24 cellular contexts compared by ENCODE assay signal in the genomic region with DNA sequence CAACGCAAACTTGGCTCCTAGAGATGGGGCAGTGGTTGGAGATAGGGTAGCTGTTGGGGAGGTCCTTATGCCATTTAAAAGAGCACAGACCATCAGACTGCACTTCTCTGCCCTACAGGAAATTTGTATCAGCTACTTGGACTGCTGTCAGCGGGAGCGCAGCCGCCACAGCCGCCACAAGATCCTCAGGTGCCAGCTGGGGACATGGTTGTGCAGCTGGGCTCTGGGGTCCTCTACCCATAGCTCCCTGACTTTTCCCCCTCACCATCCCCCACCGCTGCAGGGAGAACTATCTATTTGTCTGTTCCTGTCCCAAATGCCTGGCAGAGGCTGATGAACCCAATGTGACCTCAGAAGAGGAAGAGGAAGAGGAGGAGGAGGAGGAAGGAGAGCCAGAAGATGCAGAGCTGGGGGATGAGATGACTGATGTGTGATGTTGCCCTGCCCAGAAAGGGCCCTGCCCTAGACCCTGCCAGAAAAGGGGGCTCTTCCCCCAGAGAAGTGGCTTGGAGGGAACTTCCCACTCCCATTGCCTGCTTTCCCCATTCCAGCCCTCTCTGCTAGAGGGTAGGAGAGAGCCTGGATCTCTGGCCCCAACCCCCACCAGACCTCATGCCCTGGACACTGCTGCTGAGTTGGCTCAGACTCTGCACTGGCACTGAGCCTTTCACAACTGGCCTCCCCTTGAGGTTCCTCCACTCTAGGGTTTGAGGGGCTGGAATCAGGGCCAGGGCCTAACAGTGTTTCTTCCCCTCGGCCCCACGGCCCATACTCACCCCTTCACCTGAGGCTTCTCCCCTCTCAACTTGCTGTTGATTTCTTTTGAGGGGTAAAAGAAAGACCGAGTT. TPM values are rescaled to one million over a fixed set of nuclear protein-coding genes. Genes with fewer than 3 reads are reported as not detected.
DNase-seq lines count a peak whose midpoint lies in the region; ATAC-seq, FAIRE-seq and TF ChIP-seq lines count a peak whose summit lies in the region.
"Had no signal": no experiment of that assay in that cellular context is flagged by ENCODE, and none has a peak within 500 bp of the region (broad histone marks: within the 10 kb centered on the region; RNA-seq: fewer than 3 reads in every experiment).

No MANE protein-coding gene starts in this region.

- H3K4me1 Mint-ChIP-seq in activated naive CD8-positive, alpha-beta T cell treated with anti-CD3 and anti-CD28 coated beads, Interleukin-2, amount 10 ng/mL, durations not matched to agents 7 days and 5 days = peaks cover 16% of the 10 kb centered on the region
- H3K4me1 Mint-ChIP-seq in activated naive CD8-positive, alpha-beta T cell treated with anti-CD3 and anti-CD28 coated beads, Interleukin-2, amount 50 U/mL, for 24 hours = peaks cover 5% of the 10 kb centered on the region
- H3K4me1 Mint-ChIP-seq: CD8-positive, alpha-beta memory T cell; neural progenitor cell had no signal

- H3K36me3 ChIP-seq in bronchial epithelial cell (ENCODE audit: control insufficient read depth, insufficient read depth, low read length) = peaks cover 11% of the 10 kb centered on the region
- H3K36me3 ChIP-seq in spleen = peaks cover 0 to 95% (median 62%) of the 10 kb centered on the region in 6 donors
- H3K36me3 ChIP-seq in smooth muscle cell (ENCODE audit: low read depth) = no peaks in the 10 kb centered on the region
- H3K36me3 ChIP-seq: neural progenitor cell had no signal

- DNase-seq in activated naive CD8-positive, alpha-beta T cell treated with anti-CD3 and anti-CD28 coated beads, Interleukin-2, amount 10 ng/mL, durations not matched to agents 7 days and 5 days = no peak
- no peak for DNase-seq in activated naive CD8-positive, alpha-beta T cell treated with anti-CD3 and anti-CD28 coated beads, Interleukin-2, amount 50 U/mL, for 24 hours
- DNase-seq in Kasumi-1 (lab: John Stamatoyannopoulos, UW) (peak; percentile 22 to 44), bronchial epithelial cell (ENCODE audit: low read depth) (no peak), spleen (no peak), smooth muscle cell (lab: John Stamatoyannopoulos, UW; ENCODE audit: unreplicated experiment) (no peak), NCI-H1694 (lab: John Stamatoyannopoulos, UW) (no peak)
- DNase-seq: activated CD4-positive, CD25-positive, alpha-beta regulatory T cell; adrenal gland; CD8-positive, alpha-beta memory T cell; DMS79; KG1; NCI-H1105; NCI-H2107; NCI-H510A; T-cell had no signal

- 51 to 62% (median 54%) methylated on average over 9 of the region's 9 CpGs for WGBS in spleen, 5 donors
- 97% methylated on average over 9 of the region's 9 CpGs for WGBS in smooth muscle cell (ENCODE audit: low lambda C conversion rate)

- H3K9me3 ChIP-seq in spleen = no peaks in the 10 kb centered on the region
- no peaks in the 10 kb centered on the region for H3K9me3 ChIP-seq in smooth muscle cell (replicated peaks; ENCODE audit: low read depth)
- H3K9me3 ChIP-seq: adrenal gland had no signal

- H3F3A ChIP-seq in smooth muscle cell (ENCODE audit: low read depth) = no peaks in the 10 kb centered on the region

- intact Hi-C loops in spleen (cut with DNase I; ENCODE audit: low total_unique reads) = no loop called here

- TF ChIP-seq CTCF in bronchial epithelial cell (IDR thresholded peaks at IDR 0.05; ENCODE audit: insufficient read depth, low read length, severe bottlenecking) (no peak), spleen (IDR thresholded peaks at IDR 0.05 in 8 of 11, conservative IDR thresholded peaks at IDR 0.05 in 3 of 11) (no peak), smooth muscle cell (IDR thresholded peaks at IDR 0.05; ENCODE audit: borderline replicate concordance, insufficient read depth, poor library complexity, severe bottlenecking) (no peak)

- H4K20me1 ChIP-seq in smooth muscle cell (ENCODE audit: low read depth) = no peaks in the 10 kb centered on the region

- peak; percentile 62 for FAIRE-seq in bronchial epithelial cell (lab: Jason Lieb, UNC)

- ATAC-seq in activated naive CD8-positive, alpha-beta T cell treated with anti-CD3 and anti-CD28 coated beads, Interleukin-2, amount 10 ng/mL, durations not matched to agents 7 days and 5 days (ENCODE audit: low read depth) = no peak
- no peak for ATAC-seq in activated naive CD8-positive, alpha-beta T cell treated with anti-CD3 and anti-CD28 coated beads, Interleukin-2, amount 50 U/mL, for 24 hours
- no peak for ATAC-seq in GM21515 (IDR thresholded peaks at IDR 0.05; ENCODE audit: unreplicated experiment)
- ATAC-seq: esophagus mucosa, T-cell had no signal

- peak overlapping the region; percentile 20 for H3K4me3 Mint-ChIP-seq in activated naive CD8-positive, alpha-beta T cell treated with anti-CD3 and anti-CD28 coated beads, Interleukin-2, amount 10 ng/mL, durations not matched to agents 7 days and 5 days
- no peak overlapping the region for H3K4me3 Mint-ChIP-seq in activated naive CD8-positive, alpha-beta T cell treated with anti-CD3 and anti-CD28 coated beads, Interleukin-2, amount 50 U/mL, for 24 hours
- H3K4me3 Mint-ChIP-seq: CD8-positive, alpha-beta memory T cell; neural progenitor cell; T-cell had no signal

- H3K27ac Mint-ChIP-seq in activated naive CD8-positive, alpha-beta T cell treated with anti-CD3 and anti-CD28 coated beads, Interleukin-2, amount 10 ng/mL, durations not matched to agents 7 days and 5 days = peak overlapping the region; percentile 82
- no peak overlapping the region for H3K27ac Mint-ChIP-seq in activated naive CD8-positive, alpha-beta T cell treated with anti-CD3 and anti-CD28 coated beads, Interleukin-2, amount 50 U/mL, for 24 hours
- H3K27ac Mint-ChIP-seq: neural progenitor cell had no signal

- H3K9me3 Mint-ChIP-seq in activated naive CD8-positive, alpha-beta T cell treated with anti-CD3 and anti-CD28 coated beads, Interleukin-2, amount 10 ng/mL, durations not matched to agents 7 days and 5 days = no peaks in the 10 kb centered on the region
- no peaks in the 10 kb centered on the region for H3K9me3 Mint-ChIP-seq in activated naive CD8-positive, alpha-beta T cell treated with anti-CD3 and anti-CD28 coated beads, Interleukin-2, amount 50 U/mL, for 24 hours
- H3K9me3 Mint-ChIP-seq: CD8-positive, alpha-beta memory T cell; neural progenitor cell; T-cell had no signal

- TF ChIP-seq POLR2A in spleen (IDR thresholded peaks at IDR 0.05) = no peak

- no peak overlapping the region for H3K4me2 ChIP-seq in smooth muscle cell
- H3K4me2 ChIP-seq: neural progenitor cell had no signal

- H3K4me3 ChIP-seq in bronchial epithelial cell (ENCODE audit: low read depth, low read length) = no peak overlapping the region
- no peak overlapping the region for H3K4me3 ChIP-seq in spleen
- no peak overlapping the region for H3K4me3 ChIP-seq in smooth muscle cell
- H3K4me3 ChIP-seq: adrenal gland, cardiac muscle cell, neural progenitor cell had no signal

- H3K9ac ChIP-seq in smooth muscle cell (ENCODE audit: low read depth) = no peak overlapping the region
- H3K9ac ChIP-seq: neural progenitor cell had no signal

- no peaks in the 10 kb centered on the region for H3K27me3 Mint-ChIP-seq in activated naive CD8-positive, alpha-beta T cell treated with anti-CD3 and anti-CD28 coated beads, Interleukin-2, amount 10 ng/mL, durations not matched to agents 7 days and 5 days
- H3K27me3 Mint-ChIP-seq in activated naive CD8-positive, alpha-beta T cell treated with anti-CD3 and anti-CD28 coated beads, Interleukin-2, amount 50 U/mL, for 24 hours = no peaks in the 10 kb centered on the region
- H3K27me3 Mint-ChIP-seq: CD8-positive, alpha-beta memory T cell; T-cell had no signal

- no peaks in the 10 kb centered on the region for H3K27me3 ChIP-seq in bronchial epithelial cell (ENCODE audit: control insufficient read depth, insufficient read depth, low read length)
- no peaks in the 10 kb centered on the region for H3K27me3 ChIP-seq in spleen (replicated peaks in 1 of 7)
- no peaks in the 10 kb centered on the region for H3K27me3 ChIP-seq in smooth muscle cell (ENCODE audit: low read depth)
- H3K27me3 ChIP-seq: adrenal gland, cardiac muscle cell, neural progenitor cell had no signal

- no peaks in the 10 kb centered on the region for H3K79me2 ChIP-seq in smooth muscle cell (ENCODE audit: low read depth)

- POLR2A ChIA-PET in activated naive CD8-positive, alpha-beta T cell treated with anti-CD3 and anti-CD28 coated beads, Interleukin-2, amount 10 ng/mL, durations not matched to agents 7 days and 5 days (lab: Charles Lee) = interaction anchor here (2.8 kb wide), 1 partner anchor 9 kb away, joined by 14 read pairs; a partner anchor contains a TSS

- H3K36me3 Mint-ChIP-seq in activated naive CD8-positive, alpha-beta T cell treated with anti-CD3 and anti-CD28 coated beads, Interleukin-2, amount 10 ng/mL, durations not matched to agents 7 days and 5 days = peaks cover 3% of the 10 kb centered on the region
- H3K36me3 Mint-ChIP-seq in activated naive CD8-positive, alpha-beta T cell treated with anti-CD3 and anti-CD28 coated beads, Interleukin-2, amount 50 U/mL, for 24 hours (ENCODE audit: low read depth) = peaks cover 6% of the 10 kb centered on the region

- H2AFZ ChIP-seq in smooth muscle cell (ENCODE audit: low read depth) = no peak overlapping the region
- H2AFZ ChIP-seq: neural progenitor cell had no signal

- H3K27ac ChIP-seq in spleen (peak overlapping the region in 5 of 8 donors; percentile 11 to 70 (median 52)), smooth muscle cell (ENCODE audit: low read depth) (no peak overlapping the region)
- H3K27ac ChIP-seq: adrenal gland, cardiac muscle cell, neural progenitor cell had no signal

- peaks cover 0 to 17% (median 6%) of the 10 kb centered on the region in 6 donors for H3K4me1 ChIP-seq in spleen
- H3K4me1 ChIP-seq in smooth muscle cell (ENCODE audit: low read depth) = no peaks in the 10 kb centered on the region
- H3K4me1 ChIP-seq: adrenal gland, neural progenitor cell had no signal

RNA-seq across cellular contexts. Expression of a gene that starts 7.3 kb away (rescaled TPM):
- total RNA-seq in activated naive CD8-positive, alpha-beta T cell treated with anti-CD3 and anti-CD28 coated beads, Interleukin-2, amount 10 ng/mL, durations not matched to agents 7 days and 5 days = 10 to 100 TPM; 11.6 to 12.5 TPM
- 5.8 and 11.5 TPM in 2 replicates for total RNA-seq in bronchial epithelial cell
- total RNA-seq in spleen = 10 to 100 TPM; 12.8 to 27.1 (median 22.8) TPM
- 10 to 100 TPM; 10.4 to 29.5 (median 21.0) TPM for polyA plus RNA-seq in spleen
- total RNA-seq in smooth muscle cell = 24.0 and 28.3 TPM in 2 replicates
- 47.6 and 51.4 TPM in 2 replicates for polyA plus RNA-seq in smooth muscle cell

RNA-seq across cellular contexts. Expression of a gene that starts 8.4 kb away (rescaled TPM):
- 100 to 1,000 TPM; 243 to 271 TPM for total RNA-seq in activated naive CD8-positive, alpha-beta T cell treated with anti-CD3 and anti-CD28 coated beads, Interleukin-2, amount 10 ng/mL, durations not matched to agents 7 days and 5 days
- 260 and 362 TPM in 2 replicates for total RNA-seq in bronchial epithelial cell
- total RNA-seq in spleen = 100 to 1,000 TPM; 122 to 184 (median 148) TPM
- 100 to 1,000 TPM; 112 to 165 (median 152) TPM for polyA plus RNA-seq in spleen
- total RNA-seq in smooth muscle cell = 164 and 197 TPM in 2 replicates
- polyA plus RNA-seq in smooth muscle cell = 212 and 225 TPM in 2 replicates

RNA-seq across cellular contexts. Expression of a gene that starts 11.7 kb away (rescaled TPM):
- 10 to 100 TPM; 18.2 to 26.9 TPM for total RNA-seq in activated naive CD8-positive, alpha-beta T cell treated with anti-CD3 and anti-CD28 coated beads, Interleukin-2, amount 10 ng/mL, durations not matched to agents 7 days and 5 days
- total RNA-seq in bronchial epithelial cell (11.1 and 18.4 TPM in 2 replicates), spleen (10 to 100 TPM; 12.3 to 27.1 (median 17.8) TPM), smooth muscle cell (10.8 and 17.3 TPM in 2 replicates)
- polyA plus RNA-seq in spleen (10 to 100 TPM; 14.6 to 22.7 (median 17.8) TPM), smooth muscle cell (13.9 and 16.5 TPM in 2 replicates)

RNA-seq across cellular contexts. Expression of a gene that starts 23.4 kb away (rescaled TPM):
- total RNA-seq in activated naive CD8-positive, alpha-beta T cell treated with anti-CD3 and anti-CD28 coated beads, Interleukin-2, amount 10 ng/mL, durations not matched to agents 7 days and 5 days = not detected
- total RNA-seq in bronchial epithelial cell (not detected in 2 replicates), spleen (not detected), smooth muscle cell (not detected in 2 replicates)
- polyA plus RNA-seq in spleen (not detected), smooth muscle cell (0.11 TPM in 1 of 2 replicates, not detected in the other)
- total RNA-seq: activated CD8-positive, alpha-beta memory T cell treated with anti-CD3 and anti-CD28 coated beads for 36 hours; adrenal gland; cardiac muscle cell; CD8-positive, alpha-beta memory T cell; esophagus mucosa; mucosa of gallbladder; T-cell; temporal lobe had no signal
- polyA plus RNA-seq: AG04450; cardiac muscle cell; CD8-positive, alpha-beta memory T cell had no signal

RNA-seq across cellular contexts. Expression of a gene that starts 58.5 kb away (rescaled TPM):
- total RNA-seq in activated naive CD8-positive, alpha-beta T cell treated with anti-CD3 and anti-CD28 coated beads, Interleukin-2, amount 10 ng/mL, durations not matched to agents 7 days and 5 days = 10 to 100 TPM; 33.6 to 35.7 TPM
- total RNA-seq in bronchial epithelial cell = 1.6 and 1.8 TPM in 2 replicates
- total RNA-seq in spleen = 10 to 100 TPM; 10.0 to 15.9 (median 13.3) TPM
- 10 to 100 TPM in 1 of 3 donors, 1 to 10 TPM in 2; 4.8 to 11.3 (median 8.0) TPM for polyA plus RNA-seq in spleen
- 1.2 and 2.4 TPM in 2 replicates for total RNA-seq in smooth muscle cell
- 1.00 and 3.0 TPM in 2 replicates for polyA plus RNA-seq in smooth muscle cell

Comparison
In these comparisons a context has a peak if more than half of its experiments do, and no peak if none do; other contexts are left out.
1. DNase-seq: peak in Kasumi-1 (2 of 2); none in activated naive CD8-positive, alpha-beta T cell treated with anti-CD3 and anti-CD28 coated beads, Interleukin-2, amount 10 ng/mL, durations not matched to agents 7 days and 5 days (single experiment), activated naive CD8-positive, alpha-beta T cell treated with anti-CD3 and anti-CD28 coated beads, Interleukin-2, amount 50 U/mL, for 24 hours (single experiment), bronchial epithelial cell (single experiment), spleen (single experiment), smooth muscle cell (single experiment) and NCI-H1694 (single experiment).